ENCODE assay signal across 1 cellular context in genomic region chr6:115456848-115457247, GRCh38.
TF ChIP-seq lines count a peak whose summit lies in the region.

No MANE protein-coding gene starts in this region.

TF ChIP-seq in GM23338, 12 proteins besides CTCF, POLR2A, EP300 and RAD21 (continued from another document):
- no peak for TF ChIP-seq REST (IDR thresholded peaks at IDR 0.05; ENCODE audit: unreplicated experiment)
- TF ChIP-seq ZNF114 (CRISPR knock-in tag; IDR thresholded peaks at IDR 0.05): 0 out of 2 replicates have a peak, but pooled peaks have one; percentile 57
